In the genomic region with DNA sequence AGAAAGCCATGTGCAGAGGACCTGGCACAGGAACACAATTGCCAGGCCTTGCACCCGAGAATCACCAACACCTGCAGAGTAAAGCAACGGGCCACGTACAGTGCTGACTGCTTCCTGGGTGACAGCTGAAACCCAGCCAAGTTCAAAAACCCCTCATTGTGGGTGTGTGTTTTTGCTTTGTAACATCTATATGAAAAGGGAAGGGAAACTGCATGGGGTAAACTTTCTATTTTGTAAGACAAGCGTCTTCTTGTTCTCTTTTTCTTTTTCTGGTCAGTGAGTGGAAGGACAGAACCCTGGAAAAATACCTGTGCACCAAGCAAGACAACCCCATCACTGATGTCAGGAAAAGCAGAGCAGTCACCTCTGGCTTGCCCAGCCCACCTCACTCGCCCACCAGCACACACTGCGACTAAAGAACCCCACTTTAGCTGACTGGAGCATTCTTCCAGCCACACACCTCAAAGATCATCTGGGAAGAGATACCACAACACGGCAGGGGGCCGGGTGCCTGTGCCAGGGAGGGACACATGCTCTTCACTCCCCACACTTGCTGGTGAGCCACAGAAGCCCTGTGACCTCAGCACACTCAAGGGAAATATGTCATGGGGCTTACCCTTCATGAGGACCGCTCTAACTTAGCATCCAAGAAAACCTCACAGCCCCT, we compare ENCODE assay signal across 8 cellular contexts.
DNase-seq lines count a peak whose midpoint lies in the region; ATAC-seq and TF ChIP-seq lines count a peak whose summit lies in the region.

No MANE protein-coding gene starts in this region.

- H3K36me3 ChIP-seq in ovary (no peaks in the 10 kb centered on the region), PC-3 (ENCODE audit: low read depth, low read length) (no peaks in the 10 kb centered on the region)

- TF ChIP-seq EP300 in ovary (IDR thresholded peaks at IDR 0.05) = no peak

- H3K36me3 Mint-ChIP-seq in natural killer cell = no peaks in the 10 kb centered on the region

- no peaks in the 10 kb centered on the region for H3K9me3 Mint-ChIP-seq in natural killer cell

- no peaks in the 10 kb centered on the region for H3K79me2 ChIP-seq in PC-3 (ENCODE audit: low read length)

- H3K27ac ChIP-seq in ovary (no peak overlapping the region), PC-3 (ENCODE audit: low read length) (no peak overlapping the region)

- H3K27me3 ChIP-seq in ovary (no peaks in the 10 kb centered on the region), PC-3 (ENCODE audit: low read length) (no peaks in the 10 kb centered on the region)

- H3K9me3 ChIP-seq in ovary (no peaks in the 10 kb centered on the region), PC-3 (ENCODE audit: low read length) (no peaks in the 10 kb centered on the region)

- peaks cover 0 to 2% of the 10 kb centered on the region in 2 donors for H3K27me3 Mint-ChIP-seq in natural killer cell (ENCODE audit: low read depth in 2 of 2)

- POLR2A ChIA-PET in PC-3 (lab: Charles Lee; ENCODE audit: unreplicated experiment) = no interaction called here

- H3K4me3 ChIP-seq in ovary = no peak overlapping the region
- no peak overlapping the region for H3K4me3 ChIP-seq in PC-3 (ENCODE audit: low read length)

- DNase-seq in stimulated activated CD4-positive, alpha-beta T cell treated with anti-CD3 and anti-CD28 coated beads, Interleukin-12 subunit alpha, Interleukin-12 subunit beta, amount 100 ng/mL, for 48 hours (ENCODE audit: low read depth in 2 of 3, low spot score in 1 of 3) = peak in 2 of 3 donors; percentile 7 to 8
- no peak for DNase-seq in stimulated activated CD4-positive, alpha-beta T cell treated with anti-CD3 and anti-CD28 coated beads, Interleukin-4, amount 100 ng/mL, for 4 hours
- peak; percentile 68 to 81 for DNase-seq in NOMO-1 (lab: John Stamatoyannopoulos, UW; ENCODE audit: unreplicated experiment in 2 of 2)
- DNase-seq in natural killer cell = no peak
- DNase-seq in ovary = no peak
- DNase-seq in hippocampal formation (lab: John Stamatoyannopoulos, UW) = no peak
- no peak for DNase-seq in PC-3

- TF ChIP-seq CTCF in natural killer cell (IDR thresholded peaks at IDR 0.05) = no peak
- TF ChIP-seq CTCF in ovary (IDR thresholded peaks at IDR 0.05) = no peak
- TF ChIP-seq CTCF in PC-3 (conservative IDR thresholded peaks at IDR 0.05; ENCODE audit: low read depth, low read length) = no peak

- TF ChIP-seq POLR2A in ovary (IDR thresholded peaks at IDR 0.05) = no peak

- H3K4me1 ChIP-seq in ovary (ENCODE audit: insufficient read depth) (peaks cover 1% of the 10 kb centered on the region), PC-3 (ENCODE audit: insufficient read depth, low read length) (no peaks in the 10 kb centered on the region)

- no peak overlapping the region for H3K4me2 ChIP-seq in PC-3 (ENCODE audit: low read length)

- peak overlapping the region in 1 of 2 donors; percentile 29 for H3K27ac Mint-ChIP-seq in natural killer cell

- H3K9ac ChIP-seq in PC-3 (ENCODE audit: low read length) = no peak overlapping the region

- no TSS peak for BruUV-seq in PC-3 (replicated peaks; lab: Mats Ljungman, UMichigan)

- no peaks in the 10 kb centered on the region for H4K20me1 ChIP-seq in PC-3 (ENCODE audit: low read length)

- peaks cover 0 to 10% of the 10 kb centered on the region in 2 donors for H3K4me1 Mint-ChIP-seq in natural killer cell

- intact Hi-C loops in natural killer cell (cut with micrococcal nuclease) = no loop called here
- intact Hi-C loops in ovary (cut with DNase I) = no loop called here
- intact Hi-C loops in PC-3 (cut with micrococcal nuclease) = no loop called here

- ATAC-seq in HG02798 (IDR thresholded peaks at IDR 0.05; ENCODE audit: poor library complexity, unreplicated experiment) (peak; percentile 92), natural killer cell (peak in 2 of 3 donors; percentile 38 to 59), PC-3 (no peak)

- H3K9me2 ChIP-seq in PC-3 (replicated peaks; ENCODE audit: low read length) = no peaks in the 10 kb centered on the region

- 67 to 78% (median 72%) methylated on average over 9 of the region's 9 CpGs for WGBS in ovary, 3 donors

- CTCF ChIA-PET in PC-3 (lab: Charles Lee) = no interaction called here

- no peaks in the 10 kb centered on the region for H3F3A ChIP-seq in PC-3 (ENCODE audit: low read length, unreplicated experiment)

- no peak overlapping the region for H2AFZ ChIP-seq in PC-3 (ENCODE audit: low read length)

- H3K4me3 Mint-ChIP-seq in natural killer cell = no peak overlapping the region

Comparison
In these comparisons a context has a peak if more than half of its experiments do, and no peak if none do; other contexts are left out.
1. DNase-seq: peak in stimulated activated CD4-positive, alpha-beta T cell treated with anti-CD3 and anti-CD28 coated beads, Interleukin-12 subunit alpha, Interleukin-12 subunit beta, amount 100 ng/mL, for 48 hours (2 of 3) and NOMO-1 (2 of 2); none in stimulated activated CD4-positive, alpha-beta T cell treated with anti-CD3 and anti-CD28 coated beads, Interleukin-4, amount 100 ng/mL, for 4 hours (0 of 2), natural killer cell (single experiment), ovary (0 of 5), hippocampal formation (0 of 2) and PC-3 (single experiment).